In genomic region chrY:7007911-7008310, GRCh38 we compare ENCODE assay signal across 31 cellular contexts.
"Had no signal": no experiment of that assay in that cellular context is flagged by ENCODE, and none has a peak within 500 bp of the region (broad histone marks: within the 10 kb centered on the region; RNA-seq: fewer than 3 reads in every experiment).

No MANE protein-coding gene starts in this region.

- H3K9me3 ChIP-seq: body of pancreas, colonic mucosa, esophagus muscularis mucosa, gastroesophageal sphincter, heart right ventricle had no signal

- DNase-seq: activated CD4-positive, alpha-beta memory T cell treated with anti-CD3 and anti-CD28 coated beads for 36 hours; activated CD4-positive, alpha-beta T cell treated with anti-CD3 and anti-CD28 coated beads for 36 hours; activated CD4-positive, alpha-beta T cell treated with anti-CD3 and anti-CD28 coated beads, Interleukin-2, amount 10 ng/mL, durations not matched to agents 24 days and 14 days; activated CD4-positive, CD25-positive, alpha-beta regulatory T cell; activated CD4-positive, CD25-positive, alpha-beta regulatory T cell treated with anti-CD3 and anti-CD28 coated beads, Interleukin-2, amount 50 U/mL, for 72 hours; activated CD8-positive, alpha-beta memory T cell treated with anti-CD3 and anti-CD28 coated beads, Interleukin-2, amount 10 ng/mL, durations not matched to agents 7 days and 5 days; activated CD8-positive, alpha-beta memory T cell treated with anti-CD3 and anti-CD28 coated beads, Interleukin-2, amount 50 U/mL, for 4 hours; activated CD8-positive, alpha-beta T cell treated with anti-CD3 and anti-CD28 coated beads, Interleukin-2, amount 10 ng/mL, durations not matched to agents 7 days and 5 days; activated gamma-delta T cell; activated naive CD4-positive, alpha-beta T cell; activated naive CD4-positive, alpha-beta T cell treated with anti-CD3 and anti-CD28 coated beads, Interleukin-2, amount 50 U/mL, for 16 hours; activated T-cell treated with anti-CD3 and anti-CD28 coated beads, Interleukin-2, amount 50 U/mL, for 1 hour; activated T-cell treated with anti-CD3 and anti-CD28 coated beads, Interleukin-2, amount 50 U/mL, for 48 hours; amygdala; aorta; body of pancreas; central memory CD4-positive, alpha-beta T cell; cerebellar nuclear complex; colonic mucosa; effector CD8-positive, alpha-beta T cell; erythroblast; foreskin melanocyte; heart right ventricle; T-helper 2 cell had no signal

- H3K4me1 ChIP-seq: body of pancreas, colonic mucosa, esophagus muscularis mucosa, gastroesophageal sphincter, heart right ventricle had no signal

- FAIRE-seq: endometrium, endothelial cell of umbilical vein had no signal

- H3K36me3 Mint-ChIP-seq: activated CD4-positive, alpha-beta memory T cell treated with anti-CD3 and anti-CD28 coated beads for 36 hours; activated CD8-positive, alpha-beta memory T cell treated with anti-CD3 and anti-CD28 coated beads, Interleukin-2, amount 10 ng/mL, durations not matched to agents 7 days and 5 days; activated naive CD8-positive, alpha-beta T cell had no signal

- ATAC-seq: activated CD4-positive, alpha-beta T cell treated with anti-CD3 and anti-CD28 coated beads for 36 hours; activated CD8-positive, alpha-beta memory T cell treated with anti-CD3 and anti-CD28 coated beads, Interleukin-2, amount 10 ng/mL, durations not matched to agents 7 days and 5 days; activated CD8-positive, alpha-beta T cell treated with anti-CD3 and anti-CD28 coated beads, Interleukin-2, amount 10 ng/mL, durations not matched to agents 7 days and 5 days; body of pancreas; gastroesophageal sphincter; heart right ventricle had no signal

- H3K27ac ChIP-seq: body of pancreas, cardiac muscle cell, colonic mucosa, esophagus muscularis mucosa, gastroesophageal sphincter, heart right ventricle had no signal

- H3K27me3 Mint-ChIP-seq: activated CD4-positive, alpha-beta memory T cell treated with anti-CD3 and anti-CD28 coated beads for 36 hours; activated CD4-positive, alpha-beta T cell treated with anti-CD3 and anti-CD28 coated beads for 36 hours; activated CD4-positive, alpha-beta T cell treated with anti-CD3 and anti-CD28 coated beads, Interleukin-2, amount 10 ng/mL, durations not matched to agents 24 days and 14 days; activated CD8-positive, alpha-beta memory T cell treated with anti-CD3 and anti-CD28 coated beads, Interleukin-2, amount 10 ng/mL, durations not matched to agents 7 days and 5 days; activated naive CD8-positive, alpha-beta T cell had no signal

- H3K9me3 Mint-ChIP-seq: activated CD4-positive, alpha-beta memory T cell treated with anti-CD3 and anti-CD28 coated beads for 36 hours; activated CD4-positive, alpha-beta T cell treated with anti-CD3 and anti-CD28 coated beads, Interleukin-2, amount 10 ng/mL, durations not matched to agents 24 days and 14 days; activated T-helper 1 cell treated with anti-CD3 and anti-CD28 coated beads, Interleukin-12 subunit alpha, Interleukin-12 subunit beta, Interleukin-2, Interleukin-4 antibody, amounts not matched to agents 30 ng/mL and 10 ng/mL and 1 ng/mL, durations not matched to agents 14 hours and 24 hours and 36 hours had no signal

- H3K4me3 Mint-ChIP-seq: activated CD4-positive, alpha-beta memory T cell treated with anti-CD3 and anti-CD28 coated beads for 36 hours; activated CD4-positive, alpha-beta T cell treated with anti-CD3 and anti-CD28 coated beads for 36 hours; activated CD4-positive, alpha-beta T cell treated with anti-CD3 and anti-CD28 coated beads, Interleukin-2, amount 10 ng/mL, durations not matched to agents 24 days and 14 days; activated CD8-positive, alpha-beta memory T cell treated with anti-CD3 and anti-CD28 coated beads, Interleukin-2, amount 10 ng/mL, durations not matched to agents 7 days and 5 days; activated CD8-positive, alpha-beta T cell treated with anti-CD3 and anti-CD28 coated beads, Interleukin-2, amount 10 ng/mL, durations not matched to agents 7 days and 5 days; activated naive CD8-positive, alpha-beta T cell; activated T-helper 1 cell treated with anti-CD3 and anti-CD28 coated beads, Interleukin-12 subunit alpha, Interleukin-12 subunit beta, Interleukin-2, Interleukin-4 antibody, amounts not matched to agents 30 ng/mL and 10 ng/mL and 1 ng/mL, durations not matched to agents 14 hours and 24 hours and 36 hours had no signal

- H3K4me1 Mint-ChIP-seq: activated CD4-positive, alpha-beta T cell treated with anti-CD3 and anti-CD28 coated beads for 36 hours; activated CD4-positive, alpha-beta T cell treated with anti-CD3 and anti-CD28 coated beads, Interleukin-2, amount 10 ng/mL, durations not matched to agents 24 days and 14 days; activated CD8-positive, alpha-beta memory T cell treated with anti-CD3 and anti-CD28 coated beads, Interleukin-2, amount 10 ng/mL, durations not matched to agents 7 days and 5 days had no signal

- H3K4me3 ChIP-seq: body of pancreas, cardiac muscle cell, colonic mucosa, esophagus muscularis mucosa, gastroesophageal sphincter, heart right ventricle had no signal

- H3K27me3 ChIP-seq: body of pancreas, cardiac muscle cell, colonic mucosa, esophagus muscularis mucosa, gastroesophageal sphincter, heart right ventricle had no signal

- H3K36me3 ChIP-seq: cardiac muscle cell, colonic mucosa, esophagus muscularis mucosa, gastroesophageal sphincter, heart right ventricle had no signal

- H3K27ac Mint-ChIP-seq: activated CD4-positive, alpha-beta memory T cell treated with anti-CD3 and anti-CD28 coated beads for 36 hours; activated CD4-positive, alpha-beta T cell treated with anti-CD3 and anti-CD28 coated beads for 36 hours; activated CD4-positive, alpha-beta T cell treated with anti-CD3 and anti-CD28 coated beads, Interleukin-2, amount 10 ng/mL, durations not matched to agents 24 days and 14 days; activated CD8-positive, alpha-beta memory T cell treated with anti-CD3 and anti-CD28 coated beads, Interleukin-2, amount 10 ng/mL, durations not matched to agents 7 days and 5 days; activated CD8-positive, alpha-beta T cell treated with anti-CD3 and anti-CD28 coated beads, Interleukin-2, amount 10 ng/mL, durations not matched to agents 7 days and 5 days; activated naive CD8-positive, alpha-beta T cell; activated T-helper 1 cell treated with anti-CD3 and anti-CD28 coated beads, Interleukin-12 subunit alpha, Interleukin-12 subunit beta, Interleukin-2, Interleukin-4 antibody, amounts not matched to agents 30 ng/mL and 10 ng/mL and 1 ng/mL, durations not matched to agents 14 hours and 24 hours and 36 hours had no signal
